Comparison of ENCODE assay signal across 23 cellular contexts in genomic region chr15:59289574-59289973, GRCh38.
"Had no signal": no experiment of that assay in that cellular context is flagged by ENCODE, and none has a peak within 500 bp of the region (broad histone marks: within the 10 kb centered on the region; RNA-seq: fewer than 3 reads in every experiment).

No MANE protein-coding gene starts in this region.

- H3K36me3 ChIP-seq: left ventricle myocardium inferior, neutrophil, sigmoid colon, transverse colon had no signal

- FAIRE-seq: colon, frontal cortex, kidney, TTC549 had no signal

- H3K4me3 ChIP-seq: left ventricle myocardium inferior, sigmoid colon, transverse colon had no signal

- DNase-seq: activated CD4-positive, alpha-beta T cell treated with anti-CD3 and anti-CD28 coated beads for 36 hours; activated CD4-positive, alpha-beta T cell treated with anti-CD3 and anti-CD28 coated beads, Interleukin-2, amount 50 U/mL, for 48 hours; activated gamma-delta T cell treated with Interleukin-2 at 50 U/mL for 16 hours; activated T-cell treated with anti-CD3 and anti-CD28 coated beads for 4 hours; amniotic stem cell; kidney; left ventricle myocardium inferior; mammary epithelial cell; naive thymus-derived CD8-positive, alpha-beta T cell; sigmoid colon; stimulated activated CD4-positive, alpha-beta T cell treated with anti-CD3 and anti-CD28 coated beads, Interleukin-12 subunit alpha, Interleukin-12 subunit beta, amount 100 ng/mL, for 4 hours; stimulated activated CD4-positive, alpha-beta T cell treated with anti-CD3 and anti-CD28 coated beads, Interleukin-2, amount 100 ng/mL, for 24 hours; stimulated activated naive CD8-positive, alpha-beta T cell treated with anti-CD3 and anti-CD28 coated beads, Interleukin-15, Interleukin-2, amounts not matched to agents 100 U/mL and 50 U/mL, for 24 hours; transverse colon had no signal

- H3K9me3 Mint-ChIP-seq: activated T-helper 1 cell treated with anti-CD3 and anti-CD28 coated beads, Interleukin-12 subunit alpha, Interleukin-12 subunit beta, Interleukin-2, Interleukin-4 antibody, amounts not matched to agents 30 ng/mL and 10 ng/mL and 1 ng/mL, durations not matched to agents 14 hours and 24 hours and 36 hours; naive thymus-derived CD8-positive, alpha-beta T cell; T-helper 2 cell treated with Interferon-gamma antibody and Interleukin-4, amounts not matched to agents 5 μg/mL and 100 μg/mL, for 36 hours; WTC11 had no signal

- H3K27me3 Mint-ChIP-seq: activated CD4-positive, alpha-beta T cell treated with anti-CD3 and anti-CD28 coated beads for 36 hours; activated naive CD8-positive, alpha-beta T cell; naive thymus-derived CD8-positive, alpha-beta T cell had no signal

- H2AFZ ChIP-seq: parathyroid adenoma had no signal

- H3K36me3 Mint-ChIP-seq: activated naive CD8-positive, alpha-beta T cell; naive thymus-derived CD8-positive, alpha-beta T cell; WTC11 had no signal

- H3K27ac Mint-ChIP-seq: activated CD4-positive, alpha-beta T cell treated with anti-CD3 and anti-CD28 coated beads for 36 hours; activated naive CD8-positive, alpha-beta T cell; T-helper 2 cell treated with Interferon-gamma antibody and Interleukin-4, amounts not matched to agents 5 μg/mL and 100 μg/mL, for 36 hours; WTC11 had no signal

- H3K4me1 ChIP-seq: parathyroid adenoma had no signal

- H3K4me3 Mint-ChIP-seq: activated CD4-positive, alpha-beta T cell treated with anti-CD3 and anti-CD28 coated beads for 36 hours; activated naive CD8-positive, alpha-beta T cell; activated T-helper 1 cell treated with anti-CD3 and anti-CD28 coated beads, Interleukin-12 subunit alpha, Interleukin-12 subunit beta, Interleukin-2, Interleukin-4 antibody, amounts not matched to agents 30 ng/mL and 10 ng/mL and 1 ng/mL, durations not matched to agents 14 hours and 24 hours and 36 hours; naive thymus-derived CD8-positive, alpha-beta T cell; T-helper 2 cell treated with Interferon-gamma antibody and Interleukin-4, amounts not matched to agents 5 μg/mL and 100 μg/mL, for 36 hours; WTC11 had no signal

- H3K27ac ChIP-seq: left ventricle myocardium inferior, neutrophil, parathyroid adenoma, sigmoid colon had no signal

- H3K27me3 ChIP-seq: sigmoid colon, transverse colon had no signal

- H3K4me1 Mint-ChIP-seq: activated CD4-positive, alpha-beta T cell treated with anti-CD3 and anti-CD28 coated beads for 36 hours had no signal

- H3K79me2 ChIP-seq: parathyroid adenoma had no signal

- H3K9me3 ChIP-seq: left ventricle myocardium inferior, neutrophil, sigmoid colon, transverse colon had no signal

- H3K9ac ChIP-seq: parathyroid adenoma had no signal

- ATAC-seq: activated CD4-positive, alpha-beta T cell treated with anti-CD3 and anti-CD28 coated beads for 36 hours; naive thymus-derived CD8-positive, alpha-beta T cell; stimulated activated naive CD8-positive, alpha-beta T cell treated with anti-CD3 and anti-CD28 coated beads, Interleukin-15, Interleukin-2, amounts not matched to agents 100 U/mL and 50 U/mL, for 24 hours; WTC11 had no signal
